In the genomic region with DNA sequence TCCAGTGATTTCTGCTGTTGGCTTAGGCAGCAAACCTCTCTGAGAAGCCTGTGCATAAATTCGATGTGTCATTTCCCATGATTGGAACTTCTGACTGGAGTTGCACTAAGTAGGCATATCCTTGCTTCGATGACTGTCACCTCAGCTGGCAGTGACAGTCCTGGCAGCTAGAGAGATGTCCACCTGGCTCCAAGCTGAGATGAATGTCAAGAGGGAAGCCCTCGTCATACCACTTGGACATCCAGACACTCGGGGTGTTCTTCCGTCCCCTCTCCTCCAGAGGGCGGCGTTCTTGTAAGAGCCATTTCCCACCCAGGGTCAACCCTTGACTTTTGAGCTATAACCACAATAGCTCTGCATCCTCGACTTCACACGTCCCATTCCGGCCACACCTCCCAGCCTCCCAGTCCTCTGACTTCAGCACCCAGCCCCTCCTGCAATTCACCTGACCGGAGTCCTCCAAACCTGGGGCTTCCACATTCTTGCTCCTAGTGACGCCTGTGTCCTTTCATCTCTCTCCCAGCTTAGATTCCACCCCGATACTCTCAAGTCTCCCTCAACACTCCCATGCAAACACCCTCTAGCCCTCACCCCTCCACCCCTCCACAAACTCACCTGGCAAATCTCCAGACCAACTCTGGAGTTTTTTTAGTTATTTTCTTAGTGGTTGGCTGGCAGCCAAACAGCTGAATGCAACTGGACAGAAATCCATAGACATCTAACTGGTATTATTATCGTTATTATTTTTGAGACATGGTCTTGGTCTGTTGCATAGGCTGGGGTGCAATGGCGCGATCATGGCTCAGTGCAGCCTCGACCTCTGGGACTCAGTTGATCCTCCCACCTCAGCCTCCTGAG, we compare ENCODE assay signal across 8 cellular contexts. TPM values are rescaled to one million over a fixed set of nuclear protein-coding genes. Genes with fewer than 3 reads are reported as not detected.
DNase-seq lines count a peak whose midpoint lies in the region; ATAC-seq, FAIRE-seq and TF ChIP-seq lines count a peak whose summit lies in the region.

No MANE protein-coding gene starts in this region.

- H3K4me3 Mint-ChIP-seq in activated T-helper 17 cell treated with anti-CD3 and anti-CD28 coated beads, Interleukin-2, amount 50 U/mL, for 72 hours: peak overlapping the region; percentile 36

- no peaks in the 10 kb centered on the region for H3K36me3 ChIP-seq in BLaER1
- no peaks in the 10 kb centered on the region for H3K36me3 ChIP-seq in NT2/D1 (ENCODE audit: insufficient read depth, insufficient read length, low read length)
- H3K36me3 ChIP-seq in keratinocyte (ENCODE audit: control insufficient read depth in 2 of 2, extremely low read depth in 1 of 2, insufficient read depth in 2 of 2, low read length in 2 of 2): no peaks in the 10 kb centered on the region
- H3K36me3 ChIP-seq in prostate gland: no peaks in the 10 kb centered on the region

- intact Hi-C loops in prostate gland (cut with DNase I): no loop called here

- TF ChIP-seq CTCF in keratinocyte (optimal IDR thresholded peaks at IDR 0.05 in 1 of 3, IDR thresholded peaks at IDR 0.05 in 1 of 3, conservative IDR thresholded peaks at IDR 0.05 in 1 of 3; ENCODE audit: extremely low read depth in 1 of 3, insufficient read depth in 2 of 3, low read length in 3 of 3): peak; percentile 58 to 71 (median 61)
- peak in 2 of 4 experiments; percentile 28 to 38 for TF ChIP-seq CTCF in prostate gland (IDR thresholded peaks at IDR 0.05)

- H3K27me3 ChIP-seq in BLaER1 (no peaks in the 10 kb centered on the region), NT2/D1 (ENCODE audit: insufficient read depth, insufficient read length) (no peaks in the 10 kb centered on the region), keratinocyte (ENCODE audit: control insufficient read depth, extremely low read depth, insufficient read depth, low read length) (peaks cover 5% of the 10 kb centered on the region), prostate gland (replicated peaks; ENCODE audit: insufficient read depth) (no peaks in the 10 kb centered on the region)

- dilution Hi-C loops in keratinocyte (cut with MboI; ENCODE audit: extremely low pct_ligation_motif_present, low sequenced_read_pairs): no loop called here

- peaks cover 53% of the 10 kb centered on the region for H3K36me3 Mint-ChIP-seq in activated T-helper 17 cell treated with anti-CD3 and anti-CD28 coated beads, Interleukin-2, amount 50 U/mL, for 72 hours (ENCODE audit: low read depth)

- no peak for TF ChIP-seq POLR2A in prostate gland (IDR thresholded peaks at IDR 0.05)

- H3K4me1 ChIP-seq in BLaER1: peaks cover 11% of the 10 kb centered on the region
- peaks cover 2% of the 10 kb centered on the region for H3K4me1 ChIP-seq in NT2/D1 (ENCODE audit: insufficient read depth, insufficient read length)
- no peaks in the 10 kb centered on the region for H3K4me1 ChIP-seq in keratinocyte (ENCODE audit: control insufficient read depth, extremely low read depth, insufficient read depth, low read length)
- no peaks in the 10 kb centered on the region for H3K4me1 ChIP-seq in prostate gland (replicated peaks)

- no peak overlapping the region for H3K4me3 ChIP-seq in BLaER1
- H3K4me3 ChIP-seq in NT2/D1 (ENCODE audit: insufficient read length, low read depth): no peak overlapping the region
- no peak overlapping the region for H3K4me3 ChIP-seq in keratinocyte (ENCODE audit: control insufficient read depth in 2 of 3, extremely low read depth in 1 of 3, insufficient read depth in 2 of 3, low read depth in 1 of 3, low read length in 3 of 3)
- no peak overlapping the region for H3K4me3 ChIP-seq in prostate gland

- no peaks in the 10 kb centered on the region for H4K20me1 ChIP-seq in BLaER1
- H4K20me1 ChIP-seq in keratinocyte (ENCODE audit: control insufficient read depth, extremely low read depth, insufficient read depth, low read length): no peaks in the 10 kb centered on the region

- DNase-seq in GM18507 (ENCODE audit: extremely low spot score, insufficient read length, low read depth) (peak; percentile 54), NT2/D1 (ENCODE audit: low read depth, low spot score) (peak; percentile 52), keratinocyte (ENCODE audit: low read depth, low spot score) (peak; percentile 4), cerebellum (ENCODE audit: low spot score) (no peak), prostate gland (ENCODE audit: low spot score) (no peak), T1000 (lab: John Stamatoyannopoulos, UW) (no peak)

- ATAC-seq in activated T-helper 17 cell treated with anti-CD3 and anti-CD28 coated beads, Interleukin-2, amount 50 U/mL, for 72 hours (replicated peaks): peak; percentile 42

- H3K27ac ChIP-seq in BLaER1 (no peak overlapping the region), keratinocyte (ENCODE audit: control insufficient read depth, insufficient read depth, low read length) (no peak overlapping the region), prostate gland (no peak overlapping the region)

- WGBS in prostate gland: 52% methylated on average over 17 of the region's 17 CpGs

- peaks cover 49% of the 10 kb centered on the region for H3K4me1 Mint-ChIP-seq in activated T-helper 17 cell treated with anti-CD3 and anti-CD28 coated beads, Interleukin-2, amount 50 U/mL, for 72 hours

- H3K4me2 ChIP-seq in BLaER1 (peak overlapping the region; percentile 30; the same call in 1 of the 2 replicates), keratinocyte (ENCODE audit: control insufficient read depth, extremely low read depth, insufficient read depth, low read depth, low read length) (no peak overlapping the region)

- FAIRE-seq in GM18507 (lab: Jason Lieb, UNC): peak; percentile 88
- FAIRE-seq in keratinocyte (lab: Jason Lieb, UNC): peak; percentile 64

- H3K27ac Mint-ChIP-seq in activated T-helper 17 cell treated with anti-CD3 and anti-CD28 coated beads, Interleukin-2, amount 50 U/mL, for 72 hours: no peak overlapping the region

- no peaks in the 10 kb centered on the region for H3K79me2 ChIP-seq in keratinocyte (ENCODE audit: control insufficient read depth, insufficient read depth, low read length)

- H3K9ac ChIP-seq in BLaER1 (no peak overlapping the region), NT2/D1 (ENCODE audit: insufficient read length, low read depth) (no peak overlapping the region), keratinocyte (ENCODE audit: control insufficient read depth, extremely low read depth, insufficient read depth, low read length) (no peak overlapping the region)

- no peaks in the 10 kb centered on the region for H3K27me3 Mint-ChIP-seq in activated T-helper 17 cell treated with anti-CD3 and anti-CD28 coated beads, Interleukin-2, amount 50 U/mL, for 72 hours

- H3K9me3 ChIP-seq in BLaER1 (peaks cover 9% of the 10 kb centered on the region; the same call in 1 of the 2 replicates), NT2/D1 (ENCODE audit: insufficient read depth, low read length) (no peaks in the 10 kb centered on the region), keratinocyte (ENCODE audit: control insufficient read depth, low read depth, low read length) (no peaks in the 10 kb centered on the region), prostate gland (no peaks in the 10 kb centered on the region)

- no peak overlapping the region for H2AFZ ChIP-seq in keratinocyte (ENCODE audit: control insufficient read depth, low read length)

- no peaks in the 10 kb centered on the region for H3K9me1 ChIP-seq in keratinocyte (ENCODE audit: control insufficient read depth, extremely low read depth, insufficient read depth, low read length)

- H3K9me3 Mint-ChIP-seq in activated T-helper 17 cell treated with anti-CD3 and anti-CD28 coated beads, Interleukin-2, amount 50 U/mL, for 72 hours: peaks cover 10% of the 10 kb centered on the region

RNA-seq across cellular contexts. Expression of a gene that starts 17.4 kb away (rescaled TPM):
- 1 to 10 TPM in 1 of 2 donors, under 1 TPM in 1; 0.78 to 2.2 TPM for total RNA-seq in activated T-helper 17 cell treated with anti-CD3 and anti-CD28 coated beads, Interleukin-2, amount 50 U/mL, for 72 hours
- not detected in 3 replicates for polyA plus RNA-seq in keratinocyte
- not detected for polyA plus RNA-seq in keratinocyte (2011; ENCODE audit: low read depth)
- not detected in 2 replicates for polyA plus RNA-seq in keratinocyte (2011; cell fraction: cytosol; rRNA removed)
- polyA plus RNA-seq in keratinocyte (2011; cell fraction: nucleus; rRNA removed): not detected in 2 replicates
- polyA plus RNA-seq in keratinocyte (2012; ENCODE audit: low replicate concordance): not detected in 2 replicates
- not detected in 3 replicates for polyA minus RNA-seq in keratinocyte
- polyA minus RNA-seq in keratinocyte (2011; cell fraction: cytosol; rRNA and poly(A)+ RNA removed): not detected
- polyA minus RNA-seq in keratinocyte (2011; cell fraction: nucleus; rRNA and poly(A)+ RNA removed): not detected in 2 replicates
- total RNA-seq in cerebellum (not detected), prostate gland (not detected)

Comparison
In these comparisons a context has a peak if more than half of its experiments do, and no peak if none do; other contexts are left out.
1. DNase-seq: peak in GM18507 (single experiment), NT2/D1 (single experiment) and keratinocyte (single experiment); none in cerebellum (single experiment), prostate gland (single experiment) and T1000 (single experiment).